In genomic region chr2:5637051-5637450, GRCh38 we compare ENCODE assay signal across 4 cellular contexts. TPM values are rescaled to one million over a fixed set of nuclear protein-coding genes. Genes with fewer than 3 reads are reported as not detected.
"Had no signal": no experiment of that assay in that cellular context is flagged by ENCODE, and none has a peak within 500 bp of the region (broad histone marks: within the 10 kb centered on the region; RNA-seq: fewer than 3 reads in every experiment).

No MANE protein-coding gene starts in this region.

RNA-seq across cellular contexts. Expression of gene SOX11, which starts 55.1 kb away (rescaled TPM):
- total RNA-seq: HepG2, HFFc6, HT1080 had no signal
- polyA plus RNA-seq: HepG2, IgD-negative memory B cell had no signal
